Comparison of ENCODE assay signal across 39 cellular contexts in the genomic region with DNA sequence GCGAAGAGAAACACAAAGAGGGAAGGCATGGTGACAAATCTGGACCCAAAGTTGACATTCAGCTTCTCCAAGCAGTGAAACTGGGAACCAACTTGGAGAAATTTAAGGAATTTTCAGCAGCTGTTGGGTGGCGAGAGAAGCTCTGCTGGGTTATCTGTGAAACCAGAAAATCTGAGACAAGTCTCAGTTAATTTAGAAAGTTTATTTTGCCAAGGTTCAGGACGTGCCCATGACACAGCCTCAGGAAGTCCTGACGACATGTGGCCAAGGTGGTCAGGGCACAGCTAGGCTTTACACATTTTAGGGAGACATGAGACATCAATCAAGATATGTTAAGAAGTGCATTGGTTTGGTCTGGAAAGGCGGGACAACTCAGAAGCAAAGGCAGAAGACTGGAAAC. TPM values are rescaled to one million over a fixed set of nuclear protein-coding genes. Genes with fewer than 3 reads are reported as not detected.
"Had no signal": no experiment of that assay in that cellular context is flagged by ENCODE, and none has a peak within 500 bp of the region (broad histone marks: within the 10 kb centered on the region; RNA-seq: fewer than 3 reads in every experiment).

No MANE protein-coding gene starts in this region.

- H3K27ac ChIP-seq: adrenal gland, cardiac muscle cell, VCaP had no signal

- DNase-seq: activated B cell treated with CpG ODN at 0.5 μM for 24 hours; activated CD4-positive, alpha-beta memory T cell treated with anti-CD3 and anti-CD28 coated beads for 36 hours; activated CD4-positive, alpha-beta T cell treated with anti-CD3 and anti-CD28 coated beads for 4 hours; activated CD4-positive, alpha-beta T cell treated with anti-CD3 and anti-CD28 coated beads, Interleukin-2, amount 10 ng/mL, durations not matched to agents 24 days and 14 days; activated CD4-positive, alpha-beta T cell treated with anti-CD3 and anti-CD28 coated beads, Interleukin-2, amount 50 U/mL, for 1 hour; activated CD4-positive, alpha-beta T cell treated with anti-CD3 and anti-CD28 coated beads, Interleukin-2, amount 50 U/mL, for 4 hours; activated CD4-positive, CD25-positive, alpha-beta regulatory T cell treated with anti-CD3 and anti-CD28 coated beads, Interleukin-2, amount 50 U/mL, for 72 hours; activated CD8-positive, alpha-beta memory T cell treated with anti-CD3 and anti-CD28 coated beads, Interleukin-2, amount 50 U/mL, for 4 hours; activated CD8-positive, alpha-beta T cell treated with anti-CD3 and anti-CD28 coated beads for 36 hours; activated effector memory CD4-positive, alpha-beta T cell treated with Interleukin-2 at 50 U/mL for 16 hours; activated gamma-delta T cell; activated naive CD4-positive, alpha-beta T cell treated with anti-CD3 and anti-CD28 coated beads, Interleukin-2, amount 10 ng/mL, durations not matched to agents 7 days and 5 days; activated naive CD4-positive, alpha-beta T cell treated with Interleukin-2 at 50 U/mL for 16 hours; activated naive CD8-positive, alpha-beta T cell treated with anti-CD3 and anti-CD28 coated beads for 36 hours; activated T-cell treated with anti-CD3 and anti-CD28 coated beads for 4 hours; activated T-cell treated with anti-CD3 and anti-CD28 coated beads, Interleukin-2, amount 50 U/mL, for 1 hour; activated T-cell treated with anti-CD3 and anti-CD28 coated beads, Interleukin-2, amount 50 U/mL, for 4 hours; activated T-cell treated with anti-CD3 and anti-CD28 coated beads, Interleukin-2, amount 50 U/mL, for 72 hours; adrenal gland; amniotic stem cell; aorta; caudate nucleus; cerebellar nuclear complex; T-helper 1 cell; T-helper 2 cell; T-helper 9 cell had no signal

- H3K9me3 Mint-ChIP-seq: activated B cell treated with CpG ODN at 0.5 μM for 24 hours; activated CD4-positive, alpha-beta memory T cell treated with anti-CD3 and anti-CD28 coated beads for 36 hours; activated CD4-positive, alpha-beta T cell treated with anti-CD3 and anti-CD28 coated beads, Interleukin-2, amount 10 ng/mL, durations not matched to agents 24 days and 14 days; activated CD8-positive, alpha-beta T cell treated with anti-CD3 and anti-CD28 coated beads for 36 hours; activated naive CD4-positive, alpha-beta T cell treated with anti-CD3 and anti-CD28 coated beads, Interleukin-2, amount 10 ng/mL, durations not matched to agents 7 days and 5 days; activated naive CD4-positive, alpha-beta T cell treated with anti-CD3 and anti-CD28 coated beads, Interleukin-2, amount 50 U/mL, for 24 hours; activated naive CD8-positive, alpha-beta T cell treated with anti-CD3 and anti-CD28 coated beads for 36 hours; activated T-cell treated with anti-CD3 and anti-CD28 coated beads, Interleukin-2, amount 50 U/mL, for 4 hours; activated T-cell treated with anti-CD3 and anti-CD28 coated beads, Interleukin-2, amount 50 U/mL, for 72 hours; activated T-helper 1 cell treated with anti-CD3 and anti-CD28 coated beads, Interleukin-12 subunit alpha, Interleukin-12 subunit beta, Interleukin-2, Interleukin-4 antibody, amounts not matched to agents 30 ng/mL and 10 ng/mL and 1 ng/mL, durations not matched to agents 14 hours and 24 hours and 36 hours; activated T-helper 2 cell treated with anti-CD3 and anti-CD28 coated beads, Interferon-gamma antibody, Interleukin-2, Interleukin-4, amounts not matched to agents 10 μg/mL and 5 μg/mL and 100 μg/mL, durations not matched to agents 14 hours and 24 hours and 36 hours; central memory CD8-positive, alpha-beta T cell; T-helper 1 cell treated with Interleukin-12 subunit alpha and Interleukin-12 subunit beta and Interleukin-4 antibody, amounts not matched to agents 30 μg/mL and 1 μg/mL, for 36 hours; T-helper 2 cell treated with Interferon-gamma antibody and Interleukin-4, amounts not matched to agents 5 μg/mL and 100 μg/mL, for 36 hours had no signal

- H3K27me3 ChIP-seq: adrenal gland had no signal

- ATAC-seq: activated CD8-positive, alpha-beta T cell treated with anti-CD3 and anti-CD28 coated beads for 36 hours; activated T-cell treated with anti-CD3 and anti-CD28 coated beads, Interleukin-2, amount 50 U/mL, for 4 hours had no signal

- H3K36me3 Mint-ChIP-seq: activated CD4-positive, alpha-beta memory T cell treated with anti-CD3 and anti-CD28 coated beads for 36 hours; activated naive CD4-positive, alpha-beta T cell treated with anti-CD3 and anti-CD28 coated beads, Interleukin-2, amount 10 ng/mL, durations not matched to agents 7 days and 5 days; activated naive CD4-positive, alpha-beta T cell treated with anti-CD3 and anti-CD28 coated beads, Interleukin-2, amount 50 U/mL, for 24 hours; activated naive CD8-positive, alpha-beta T cell treated with anti-CD3 and anti-CD28 coated beads for 36 hours; brain had no signal

- H3K4me1 ChIP-seq: adrenal gland had no signal

- H3K9me3 ChIP-seq: adrenal gland had no signal

- H3K36me3 ChIP-seq: adrenal gland, cardiac muscle cell had no signal

- H3K27ac Mint-ChIP-seq: activated B cell treated with CpG ODN at 0.5 μM for 24 hours; activated CD4-positive, alpha-beta memory T cell treated with anti-CD3 and anti-CD28 coated beads for 36 hours; activated CD4-positive, alpha-beta T cell treated with anti-CD3 and anti-CD28 coated beads, Interleukin-2, amount 10 ng/mL, durations not matched to agents 24 days and 14 days; activated CD8-positive, alpha-beta T cell treated with anti-CD3 and anti-CD28 coated beads for 36 hours; activated naive CD4-positive, alpha-beta T cell treated with anti-CD3 and anti-CD28 coated beads, Interleukin-2, amount 10 ng/mL, durations not matched to agents 7 days and 5 days; activated naive CD4-positive, alpha-beta T cell treated with anti-CD3 and anti-CD28 coated beads, Interleukin-2, amount 50 U/mL, for 24 hours; activated naive CD8-positive, alpha-beta T cell treated with anti-CD3 and anti-CD28 coated beads for 36 hours; activated T-cell treated with anti-CD3 and anti-CD28 coated beads, Interleukin-2, amount 50 U/mL, for 72 hours; activated T-helper 1 cell treated with anti-CD3 and anti-CD28 coated beads, Interleukin-12 subunit alpha, Interleukin-12 subunit beta, Interleukin-2, Interleukin-4 antibody, amounts not matched to agents 30 ng/mL and 10 ng/mL and 1 ng/mL, durations not matched to agents 14 hours and 24 hours and 36 hours; activated T-helper 2 cell treated with anti-CD3 and anti-CD28 coated beads, Interferon-gamma antibody, Interleukin-2, Interleukin-4, amounts not matched to agents 10 μg/mL and 5 μg/mL and 100 μg/mL, durations not matched to agents 14 hours and 24 hours and 36 hours; brain; T-helper 1 cell treated with Interleukin-12 subunit alpha and Interleukin-12 subunit beta and Interleukin-4 antibody, amounts not matched to agents 30 μg/mL and 1 μg/mL, for 36 hours; T-helper 2 cell treated with Interferon-gamma antibody and Interleukin-4, amounts not matched to agents 5 μg/mL and 100 μg/mL, for 36 hours had no signal

- H3K4me3 ChIP-seq: adrenal gland, cardiac muscle cell had no signal

RNA-seq across cellular contexts. Expression of gene CD300LF, which starts 11.2 kb away (rescaled TPM):
- total RNA-seq: activated CD4-positive, alpha-beta memory T cell treated with anti-CD3 and anti-CD28 coated beads for 36 hours; activated CD4-positive, alpha-beta T cell treated with anti-CD3 and anti-CD28 coated beads, Interleukin-2, amount 10 ng/mL, durations not matched to agents 24 days and 14 days; activated CD8-positive, alpha-beta memory T cell treated with anti-CD3 and anti-CD28 coated beads for 36 hours; activated CD8-positive, alpha-beta T cell treated with anti-CD3 and anti-CD28 coated beads for 36 hours; activated naive CD8-positive, alpha-beta T cell treated with anti-CD3 and anti-CD28 coated beads for 36 hours; activated T-cell treated with anti-CD3 and anti-CD28 coated beads, Interleukin-2, amount 50 U/mL, for 4 hours; activated T-cell treated with anti-CD3 and anti-CD28 coated beads, Interleukin-2, amount 50 U/mL, for 72 hours; activated T-helper 1 cell treated with anti-CD3 and anti-CD28 coated beads, Interleukin-12 subunit alpha, Interleukin-12 subunit beta, Interleukin-2, Interleukin-4 antibody, amounts not matched to agents 30 ng/mL and 10 ng/mL and 1 ng/mL, durations not matched to agents 14 hours and 24 hours and 36 hours; activated T-helper 2 cell treated with anti-CD3 and anti-CD28 coated beads, Interferon-gamma antibody, Interleukin-2, Interleukin-4, amounts not matched to agents 10 μg/mL and 5 μg/mL and 100 μg/mL, durations not matched to agents 14 hours and 24 hours and 36 hours; astrocyte; bronchial epithelial cell; cardiac muscle cell; chondrocyte had no signal
- polyA plus RNA-seq: cardiac muscle cell had no signal
